Comparison of ENCODE assay signal across 17 cellular contexts in the genomic region with DNA sequence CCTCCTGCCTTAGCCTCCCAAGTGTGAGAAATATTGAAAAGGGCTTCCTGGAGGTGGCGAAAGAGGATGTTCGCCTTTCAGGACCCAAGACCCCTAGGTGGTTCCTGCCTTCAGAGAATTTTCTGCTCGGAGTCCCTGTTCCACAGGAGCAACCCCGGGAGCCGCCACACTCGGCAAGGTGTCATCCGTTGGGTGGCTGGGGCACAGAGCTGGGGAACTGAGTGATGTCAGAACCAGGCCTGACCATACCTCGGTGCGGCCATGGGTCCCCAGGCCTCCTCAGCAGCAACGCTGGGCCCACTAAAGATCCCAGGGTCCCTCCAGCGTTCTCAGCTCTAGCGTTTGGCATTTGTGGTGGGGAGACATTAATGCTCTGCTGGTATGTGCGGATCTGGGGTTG.
"Had no signal": no experiment of that assay in that cellular context is flagged by ENCODE, and none has a peak within 500 bp of the region (broad histone marks: within the 10 kb centered on the region; RNA-seq: fewer than 3 reads in every experiment).

No MANE protein-coding gene starts in this region.

- H3K4me3 Mint-ChIP-seq: activated CD4-positive, alpha-beta T cell treated with anti-CD3 and anti-CD28 coated beads, Interleukin-2, amount 10 ng/mL, durations not matched to agents 7 days and 5 days; activated naive CD4-positive, alpha-beta T cell treated with anti-CD3 and anti-CD28 coated beads, Interleukin-2, amount 50 U/mL, for 24 hours; activated T-cell treated with anti-CD3 and anti-CD28 coated beads, Interleukin-2, amount 50 U/mL, for 24 hours; central memory CD8-positive, alpha-beta T cell; nephron progenitor cell had no signal

- H3K36me3 ChIP-seq: pancreas, stomach, uterus had no signal

- H3K4me1 ChIP-seq: pancreas, uterus had no signal

- H3K27ac Mint-ChIP-seq: activated CD4-positive, alpha-beta T cell treated with anti-CD3 and anti-CD28 coated beads, Interleukin-2, amount 10 ng/mL, durations not matched to agents 7 days and 5 days; activated naive CD4-positive, alpha-beta T cell treated with anti-CD3 and anti-CD28 coated beads, Interleukin-2, amount 50 U/mL, for 24 hours; activated T-cell treated with anti-CD3 and anti-CD28 coated beads, Interleukin-2, amount 50 U/mL, for 24 hours; nephron progenitor cell had no signal

- H3K79me2 ChIP-seq: hepatocyte had no signal

- H3K27me3 Mint-ChIP-seq: activated naive CD4-positive, alpha-beta T cell treated with anti-CD3 and anti-CD28 coated beads, Interleukin-2, amount 50 U/mL, for 24 hours; central memory CD8-positive, alpha-beta T cell had no signal

- H3K9me3 ChIP-seq: body of pancreas, pancreas, stomach, uterus had no signal

- H3K9me3 Mint-ChIP-seq: activated CD4-positive, alpha-beta T cell treated with anti-CD3 and anti-CD28 coated beads, Interleukin-2, amount 10 ng/mL, durations not matched to agents 7 days and 5 days; activated naive CD4-positive, alpha-beta T cell treated with anti-CD3 and anti-CD28 coated beads, Interleukin-2, amount 50 U/mL, for 24 hours; activated T-cell treated with anti-CD3 and anti-CD28 coated beads, Interleukin-2, amount 50 U/mL, for 24 hours; central memory CD8-positive, alpha-beta T cell; nephron progenitor cell had no signal

- H3K27ac ChIP-seq: body of pancreas, epithelial cell of prostate, hepatocyte, stomach, uterus had no signal

- H3K36me3 Mint-ChIP-seq: activated naive CD4-positive, alpha-beta T cell treated with anti-CD3 and anti-CD28 coated beads, Interleukin-2, amount 50 U/mL, for 24 hours had no signal

- ATAC-seq: left colon had no signal

- H2AFZ ChIP-seq: hepatocyte had no signal

- H3K4me2 ChIP-seq: hepatocyte had no signal

- H3K27me3 ChIP-seq: body of pancreas, hepatocyte, pancreas, uterus had no signal

- H3K4me3 ChIP-seq: body of pancreas, hepatocyte, pancreas, stomach, uterus had no signal

- DNase-seq: activated CD4-positive, alpha-beta T cell treated with anti-CD3 and anti-CD28 coated beads, Interleukin-2, amount 10 ng/mL, durations not matched to agents 7 days and 5 days; activated CD4-positive, CD25-positive, alpha-beta regulatory T cell; activated effector memory CD4-positive, alpha-beta T cell treated with Interleukin-2 at 50 U/mL for 16 hours; activated T-cell treated with anti-CD3 and anti-CD28 coated beads, Interleukin-2, amount 50 U/mL, for 24 hours; cortex of kidney; effector CD8-positive, alpha-beta T cell; left colon; nephron progenitor cell; stomach; T-helper 2 cell; uterus had no signal
